Comparison of ENCODE assay signal across 16 cellular contexts in the genomic region with DNA sequence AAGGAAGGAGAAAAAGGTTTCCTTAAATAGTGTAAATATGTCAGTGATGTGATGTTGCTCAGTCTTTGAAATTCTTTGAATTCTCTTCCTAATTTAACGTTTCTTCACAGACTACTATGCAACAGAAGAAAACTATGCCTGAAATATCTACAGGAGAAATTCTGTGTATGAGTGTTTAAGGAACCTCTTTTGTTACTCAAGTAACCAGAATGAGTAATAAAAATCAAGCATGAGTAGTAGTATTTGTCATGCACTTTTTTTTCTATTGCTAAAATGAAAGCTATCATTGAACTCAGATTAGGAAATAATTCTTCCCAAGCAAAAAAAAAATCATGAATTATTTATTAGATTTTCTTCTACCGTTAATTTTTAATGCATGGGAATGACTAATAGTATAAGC. TPM values are rescaled to one million over a fixed set of nuclear protein-coding genes. Genes with fewer than 3 reads are reported as not detected.
DNase-seq lines count a peak whose midpoint lies in the region; ATAC-seq, FAIRE-seq and TF ChIP-seq lines count a peak whose summit lies in the region.
"Had no signal": no experiment of that assay in that cellular context is flagged by ENCODE, and none has a peak within 500 bp of the region (broad histone marks: within the 10 kb centered on the region; RNA-seq: fewer than 3 reads in every experiment).

No MANE protein-coding gene starts in this region.

- H3K36me3 ChIP-seq in BJ (ENCODE audit: control insufficient read depth, insufficient read depth, low read length) (no peaks in the 10 kb centered on the region), GM12878 (ENCODE audit: control insufficient read depth in 2 of 2, insufficient read depth in 2 of 2, low read length in 1 of 2) (no peaks in the 10 kb centered on the region), left lung (no peaks in the 10 kb centered on the region), tibial artery (no peaks in the 10 kb centered on the region)

- SMC1A ChIA-PET in GM12878 (lab: Charles Lee; ENCODE audit: uncharacterized antibody, unreplicated experiment), result interaction anchor here (1.0 to 1.6 kb wide), 2 partner anchors 10 to 32 kb away, joined by 3 to 4 read pairs; partner anchors contain the start of gene LSM11

- no peak for TF ChIP-seq POLR2A in GM12878 (IDR thresholded peaks at IDR 0.05; ENCODE audit: low read depth, low read length)

- intact Hi-C loops in GM12878 (cut with micrococcal nuclease; ENCODE audit: unreplicated experiment) (no loop called here), left lung (cut with DNase I) (loop anchor here in 1 of 2 donors (10.0 kb wide), 1 partner anchor 386 kb away; no protein-coding TSS in a partner anchor), tibial artery (cut with DNase I; ENCODE audit: low total_unique reads) (loop anchor here (5.0 kb wide), 1 partner anchor 759 kb away; no protein-coding TSS in a partner anchor)

- no peak overlapping the region for H3K9ac ChIP-seq in GM12878 (ENCODE audit: control insufficient read depth, insufficient read depth, low read length)

- in situ Hi-C loops in GM12878 (cut with MboI), result no loop called here

- ATAC-seq in GM12878, result peak; percentile 60
- peak; percentile 16 for ATAC-seq in left lung
- no peak for ATAC-seq in HG03378 (IDR thresholded peaks at IDR 0.05; ENCODE audit: unreplicated experiment)
- no peak for ATAC-seq in activated naive CD8-positive, alpha-beta T cell treated with anti-CD3 and anti-CD28 coated beads, Interleukin-2, amount 50 U/mL, for 24 hours
- no peak for ATAC-seq in GM19395 (IDR thresholded peaks at IDR 0.05; ENCODE audit: unreplicated experiment)
- ATAC-seq: GM23338 had no signal

- H3K27me3 ChIP-seq in BJ (ENCODE audit: control insufficient read depth, insufficient read depth, low read length) (no peaks in the 10 kb centered on the region), GM12878 (replicated peaks in 1 of 2; ENCODE audit: control insufficient read depth in 2 of 2, insufficient read depth in 2 of 2, low read length in 1 of 2) (no peaks in the 10 kb centered on the region), left lung (no peaks in the 10 kb centered on the region), tibial artery (no peaks in the 10 kb centered on the region)

- no peak overlapping the region for H3K4me3 ChIP-seq in BJ (ENCODE audit: low read depth, low read length)
- H3K4me3 ChIP-seq in GM12878, result no peak overlapping the region
- H3K4me3 ChIP-seq in left lung, result no peak overlapping the region
- no peak overlapping the region for H3K4me3 ChIP-seq in tibial artery
- H3K4me3 ChIP-seq: GM23338 had no signal

- H3K27ac Mint-ChIP-seq in activated naive CD8-positive, alpha-beta T cell treated with anti-CD3 and anti-CD28 coated beads, Interleukin-2, amount 50 U/mL, for 24 hours, result no peak overlapping the region
- H3K27ac Mint-ChIP-seq: GM23338; T-helper 1 cell treated with Interleukin-12 subunit alpha and Interleukin-12 subunit beta and Interleukin-4 antibody, amounts not matched to agents 30 μg/mL and 1 μg/mL, for 36 hours had no signal

- no peak overlapping the region for H3K4me2 ChIP-seq in GM12878 (ENCODE audit: control insufficient read depth, insufficient read depth)
- H3K4me2 ChIP-seq: GM23338 had no signal

- H3K27ac ChIP-seq in GM12878 (ENCODE audit: control insufficient read depth, insufficient read depth) (no peak overlapping the region), left lung (no peak overlapping the region), tibial artery (no peak overlapping the region)

- H3K4me1 ChIP-seq in GM12878 (ENCODE audit: control insufficient read depth, insufficient read depth, low read length) (no peaks in the 10 kb centered on the region), left lung (no peaks in the 10 kb centered on the region), tibial artery (peaks cover 0 to 17% (median 4%) of the 10 kb centered on the region in 4 donors)

- TF ChIP-seq CTCF in BJ (IDR thresholded peaks at IDR 0.05; ENCODE audit: insufficient read depth, low read depth, low read length), result no peak
- TF ChIP-seq CTCF in GM12878 (IDR thresholded peaks at IDR 0.05 in 2 of 3, conservative IDR thresholded peaks at IDR 0.05 in 1 of 3; ENCODE audit: control insufficient read depth in 2 of 3, extremely low read depth in 1 of 3, insufficient read depth in 1 of 3, low read depth in 3 of 3, low read length in 3 of 3), result no peak
- no peak for TF ChIP-seq CTCF in left lung (IDR thresholded peaks at IDR 0.05)
- no peak for TF ChIP-seq CTCF in tibial artery (IDR thresholded peaks at IDR 0.05)

- H4K20me1 ChIP-seq in GM12878 (ENCODE audit: control insufficient read depth, insufficient read depth), result no peaks in the 10 kb centered on the region

- peak; percentile 23 for FAIRE-seq in GM12878 (lab: Jason Lieb, UNC)

- RAD21 ChIA-PET in GM12878 (lab: Charles Lee; ENCODE audit: unreplicated experiment), result no interaction called here

- POLR2A ChIA-PET in BJ (lab: Charles Lee) (interaction anchor here (0.6 kb wide), 2 partner anchors 21 to 28 kb away, joined by 3 to 9 read pairs; no protein-coding TSS in a partner anchor), GM12878 (lab: Charles Lee) (no interaction called here)

- no peak for TF ChIP-seq RAD21 in GM12878 (IDR thresholded peaks at IDR 0.05; ENCODE audit: insufficient read depth, low read depth, low read length)

- no TSS peak for BruUV-seq in GM12878 (replicated peaks; lab: Mats Ljungman, UMichigan)

- DNase-seq in BJ (ENCODE audit: low read depth) (peak; percentile 67), HS-5 (ENCODE audit: low read depth) (peak; percentile 63), GM12878 (ENCODE audit: low read depth, low spot score) (no peak), left lung (no peak), tibial artery (no peak)
- DNase-seq in activated naive CD8-positive, alpha-beta T cell treated with anti-CD3 and anti-CD28 coated beads, Interleukin-2, amount 50 U/mL, for 24 hours, result no peak
- DNase-seq: activated CD4-positive, alpha-beta T cell treated with anti-CD3 and anti-CD28 coated beads, Interleukin-2, amount 50 U/mL, for 48 hours; activated naive CD4-positive, alpha-beta T cell; NCI-H187 treated with DMSO at 0.1 percent for 48 hours; nucleus accumbens had no signal

- CTCF ChIA-PET in BJ (lab: Yijun Ruan, JAX) (no interaction called here), GM12878 (lab: Yijun Ruan, JAX) (interaction anchor here (1.1 kb wide), 1 partner anchor 279 kb away, joined by 3 read pairs; no protein-coding TSS in a partner anchor)

- H3K4me3 Mint-ChIP-seq in activated naive CD8-positive, alpha-beta T cell treated with anti-CD3 and anti-CD28 coated beads, Interleukin-2, amount 50 U/mL, for 24 hours, result no peak overlapping the region
- H3K4me3 Mint-ChIP-seq: GM23338; T-helper 1 cell treated with Interleukin-12 subunit alpha and Interleukin-12 subunit beta and Interleukin-4 antibody, amounts not matched to agents 30 μg/mL and 1 μg/mL, for 36 hours had no signal

- H3K4me1 Mint-ChIP-seq in activated naive CD8-positive, alpha-beta T cell treated with anti-CD3 and anti-CD28 coated beads, Interleukin-2, amount 50 U/mL, for 24 hours, result no peaks in the 10 kb centered on the region
- H3K4me1 Mint-ChIP-seq: GM23338 had no signal

- no peak for TF ChIP-seq EP300 in GM12878 (IDR thresholded peaks at IDR 0.05; ENCODE audit: borderline replicate concordance in 1 of 2, control insufficient read depth in 1 of 2, low read depth in 2 of 2, low read length in 2 of 2)

- H3K79me2 ChIP-seq in GM12878 (ENCODE audit: control insufficient read depth, insufficient read depth, low read length), result no peaks in the 10 kb centered on the region

- H3K27me3 Mint-ChIP-seq in activated naive CD8-positive, alpha-beta T cell treated with anti-CD3 and anti-CD28 coated beads, Interleukin-2, amount 50 U/mL, for 24 hours, result peaks cover 8% of the 10 kb centered on the region

- H3K9me3 ChIP-seq in GM12878 (replicated peaks; ENCODE audit: control insufficient read depth, insufficient read depth, low read length) (no peaks in the 10 kb centered on the region), left lung (no peaks in the 10 kb centered on the region), tibial artery (no peaks in the 10 kb centered on the region)

- no peaks in the 10 kb centered on the region for H3K9me3 Mint-ChIP-seq in activated naive CD8-positive, alpha-beta T cell treated with anti-CD3 and anti-CD28 coated beads, Interleukin-2, amount 50 U/mL, for 24 hours
- H3K9me3 Mint-ChIP-seq: GM23338; T-helper 1 cell treated with Interleukin-12 subunit alpha and Interleukin-12 subunit beta and Interleukin-4 antibody, amounts not matched to agents 30 μg/mL and 1 μg/mL, for 36 hours had no signal

- WGBS in GM12878 (ENCODE audit: insufficient coverage, insufficient replicate concordance, low lambda C conversion rate, missing lambda C conversion rate), result 6% methylated on average over 2 of the region's 2 CpGs

- no peaks in the 10 kb centered on the region for H3K36me3 Mint-ChIP-seq in activated naive CD8-positive, alpha-beta T cell treated with anti-CD3 and anti-CD28 coated beads, Interleukin-2, amount 50 U/mL, for 24 hours (ENCODE audit: low read depth)

- H2AFZ ChIP-seq in GM12878 (ENCODE audit: control insufficient read depth, low read depth, low read length), result no peak overlapping the region
- H2AFZ ChIP-seq: GM23338 had no signal

RNA-seq across cellular contexts. Expression of gene THG1L, which starts 20.3 kb away (rescaled TPM):
- polyA plus RNA-seq in BJ (2011; rRNA removed) (22.7 and 29.5 TPM in 2 replicates), GM12878 (2011; rRNA removed) (54.8 and 55.7 TPM in 2 replicates), GM12878 (2014; fragmentation: Illumina TruSeq; extraction: Trizol) (32.8 and 33.5 TPM in 2 replicates), GM12878 (2014; fragmentation: Nextera tagmentation; extraction: Ambion mirVana) (10 to 100 TPM; 37.2 to 58.0 TPM), GM12878 (2014; rRNA removed) (34.0 and 35.4 TPM in 2 replicates), GM12878 (2016; fragmentation: Nextera tagmentation; extraction: Ambion mirVana) (10 to 100 TPM; 25.5 to 26.9 TPM)
- 19.0 and 24.7 TPM in 2 replicates for polyA minus RNA-seq in BJ (2011; rRNA and poly(A)+ RNA removed)
- total RNA-seq in GM12878 (2013; cell fraction: nucleolus; rRNA removed), result 16.9 and 19.6 TPM in 2 replicates
- total RNA-seq in GM12878 (2014; rRNA removed) (26.2 and 36.5 TPM in 2 replicates), GM12878 (2014; rRNA removed; fragmentation: Illumina TruSeq; extraction: Trizol) (38.6 and 40.7 TPM in 2 replicates), GM12878 (2021) (24.8 and 26.5 TPM in 2 replicates), left lung (1 to 10 TPM; 8.8 to 9.4 TPM)
- 14.9 TPM for polyA plus RNA-seq in GM12878 (2011; ENCODE audit: low read depth)
- 36.0 and 46.6 TPM in 2 replicates for polyA plus RNA-seq in GM12878 (2011; cell fraction: cytosol; rRNA removed)
- polyA plus RNA-seq in GM12878 (2011; cell fraction: nucleus; rRNA removed), result 20.5 and 27.5 TPM in 2 replicates
- 24.6 and 29.2 TPM in 2 replicates for polyA plus RNA-seq in GM12878 (2012)
- polyA minus RNA-seq in GM12878 (2011; rRNA and poly(A)+ RNA removed), result 61.8 and 77.6 TPM in 2 replicates
- 17.1 and 17.8 TPM in 2 replicates for polyA minus RNA-seq in GM12878 (2011; cell fraction: cytosol; rRNA and poly(A)+ RNA removed)
- polyA minus RNA-seq in GM12878 (2011; cell fraction: nucleus; rRNA and poly(A)+ RNA removed), result 10.0 and 15.5 TPM in 2 replicates

RNA-seq across cellular contexts. Expression of gene LSM11, which starts 32.6 kb away (rescaled TPM):
- polyA plus RNA-seq in BJ (2011; rRNA removed), result 2.4 and 3.2 TPM in 2 replicates
- 2.1 and 2.8 TPM in 2 replicates for polyA minus RNA-seq in BJ (2011; rRNA and poly(A)+ RNA removed)
- total RNA-seq in GM12878 (2013; cell fraction: nucleolus; rRNA removed), result 5.6 and 5.8 TPM in 2 replicates
- total RNA-seq in GM12878 (2014; rRNA removed), result 5.5 and 6.9 TPM in 2 replicates
- total RNA-seq in GM12878 (2014; rRNA removed; fragmentation: Illumina TruSeq; extraction: Trizol), result 5.3 and 6.0 TPM in 2 replicates
- 6.0 TPM in 2 replicates for total RNA-seq in GM12878 (2021)
- 1.4 TPM for polyA plus RNA-seq in GM12878 (2011; ENCODE audit: low read depth)
- 8.5 and 11.2 TPM in 2 replicates for polyA plus RNA-seq in GM12878 (2011; rRNA removed)
- polyA plus RNA-seq in GM12878 (2011; cell fraction: cytosol; rRNA removed), result 3.9 and 4.2 TPM in 2 replicates
- polyA plus RNA-seq in GM12878 (2011; cell fraction: nucleus; rRNA removed), result 6.9 and 7.1 TPM in 2 replicates
- polyA plus RNA-seq in GM12878 (2012), result 1.9 and 2.0 TPM in 2 replicates
- 4.9 and 6.0 TPM in 2 replicates for polyA plus RNA-seq in GM12878 (2014; fragmentation: Illumina TruSeq; extraction: Trizol)
- 1 to 10 TPM; 1.5 to 2.1 TPM for polyA plus RNA-seq in GM12878 (2014; fragmentation: Nextera tagmentation; extraction: Ambion mirVana)
- polyA plus RNA-seq in GM12878 (2014; rRNA removed), result 3.5 and 3.8 TPM in 2 replicates
- 1 to 10 TPM in 1 of 2 experiments, under 1 TPM in 1; 0.71 to 1.5 TPM for polyA plus RNA-seq in GM12878 (2016; fragmentation: Nextera tagmentation; extraction: Ambion mirVana)
- 6.9 and 7.6 TPM in 2 replicates for polyA minus RNA-seq in GM12878 (2011; rRNA and poly(A)+ RNA removed)
- polyA minus RNA-seq in GM12878 (2011; cell fraction: cytosol; rRNA and poly(A)+ RNA removed), result 2.8 and 2.9 TPM in 2 replicates
- polyA minus RNA-seq in GM12878 (2011; cell fraction: nucleus; rRNA and poly(A)+ RNA removed), result 2.2 and 2.6 TPM in 2 replicates
- total RNA-seq in left lung, result 1 to 10 TPM; 3.0 to 3.2 TPM

RNA-seq across cellular contexts. Expression of gene C5orf52, which starts 39.6 kb away (rescaled TPM):
- polyA plus RNA-seq in BJ (2011; rRNA removed), result not detected in 2 replicates
- not detected in 2 replicates for polyA minus RNA-seq in BJ (2011; rRNA and poly(A)+ RNA removed)
- total RNA-seq in GM12878 (2013; cell fraction: nucleolus; rRNA removed), result not detected in 2 replicates
- not detected in 2 replicates for total RNA-seq in GM12878 (2014; rRNA removed)
- total RNA-seq in GM12878 (2014; rRNA removed; fragmentation: Illumina TruSeq; extraction: Trizol), result not detected in 2 replicates
- total RNA-seq in GM12878 (2021), result not detected in 2 replicates
- not detected for polyA plus RNA-seq in GM12878 (2011; ENCODE audit: low read depth)
- polyA plus RNA-seq in GM12878 (2011; rRNA removed), result not detected in 2 replicates
- polyA plus RNA-seq in GM12878 (2011; cell fraction: cytosol; rRNA removed), result not detected in 2 replicates
- not detected in 2 replicates for polyA plus RNA-seq in GM12878 (2011; cell fraction: nucleus; rRNA removed)
- not detected in 2 replicates for polyA plus RNA-seq in GM12878 (2012)
- not detected in 2 replicates for polyA plus RNA-seq in GM12878 (2014; fragmentation: Illumina TruSeq; extraction: Trizol)
- not detected for polyA plus RNA-seq in GM12878 (2014; fragmentation: Nextera tagmentation; extraction: Ambion mirVana)
- polyA plus RNA-seq in GM12878 (2014; rRNA removed), result not detected in 2 replicates
- polyA plus RNA-seq in GM12878 (2016; fragmentation: Nextera tagmentation; extraction: Ambion mirVana), result not detected
- polyA minus RNA-seq in GM12878 (2011; rRNA and poly(A)+ RNA removed), result not detected in 2 replicates
- polyA minus RNA-seq in GM12878 (2011; cell fraction: cytosol; rRNA and poly(A)+ RNA removed), result not detected in 2 replicates
- not detected in 2 replicates for polyA minus RNA-seq in GM12878 (2011; cell fraction: nucleus; rRNA and poly(A)+ RNA removed)
- total RNA-seq in left lung, result not detected
- total RNA-seq: dermis microvascular lymphatic vessel endothelial cell, GM23338, lower leg skin had no signal
- polyA plus RNA-seq: GM23338 had no signal

RNA-seq across cellular contexts. Expression of gene SOX30, which starts 58.6 kb away (rescaled TPM):
- polyA plus RNA-seq in BJ (2011; rRNA removed) (0.07 TPM in 2 replicates), GM12878 (2011; rRNA removed) (0.06 and 0.11 TPM in 2 replicates), GM12878 (2014; fragmentation: Illumina TruSeq; extraction: Trizol) (0.10 TPM in 1 of 2 replicates, not detected in the other), GM12878 (2014; fragmentation: Nextera tagmentation; extraction: Ambion mirVana) (under 1 TPM; 0.06 to 0.07 TPM), GM12878 (2014; rRNA removed) (0.08 TPM in 1 of 2 replicates, not detected in the other), GM12878 (2016; fragmentation: Nextera tagmentation; extraction: Ambion mirVana) (under 1 TPM; 0.09 to 0.32 TPM)
- 0.19 TPM in 1 of 2 replicates, not detected in the other for polyA minus RNA-seq in BJ (2011; rRNA and poly(A)+ RNA removed)
- 0.17 and 0.31 TPM in 2 replicates for total RNA-seq in GM12878 (2013; cell fraction: nucleolus; rRNA removed)
- total RNA-seq in GM12878 (2014; rRNA removed) (0.11 TPM in 1 of 2 replicates, not detected in the other), GM12878 (2014; rRNA removed; fragmentation: Illumina TruSeq; extraction: Trizol) (0.09 TPM in 1 of 2 replicates, not detected in the other), GM12878 (2021) (0.11 and 0.13 TPM in 2 replicates), left lung (under 1 TPM in 1 of 2 donors, not detected in 1; 0.15 TPM)
- not detected for polyA plus RNA-seq in GM12878 (2011; ENCODE audit: low read depth)
- polyA plus RNA-seq in GM12878 (2011; cell fraction: cytosol; rRNA removed), result 0.07 TPM in 2 replicates
- polyA plus RNA-seq in GM12878 (2011; cell fraction: nucleus; rRNA removed), result not detected in 2 replicates
- 0.04 and 0.07 TPM in 2 replicates for polyA plus RNA-seq in GM12878 (2012)
- 0.22 and 0.26 TPM in 2 replicates for polyA minus RNA-seq in GM12878 (2011; rRNA and poly(A)+ RNA removed)
- polyA minus RNA-seq in GM12878 (2011; cell fraction: cytosol; rRNA and poly(A)+ RNA removed), result not detected in 2 replicates
- polyA minus RNA-seq in GM12878 (2011; cell fraction: nucleus; rRNA and poly(A)+ RNA removed), result 0.12 TPM in 1 of 2 replicates, not detected in the other
- total RNA-seq: dermis microvascular lymphatic vessel endothelial cell had no signal

Comparison
In these comparisons a context has a peak if more than half of its experiments do, and no peak if none do; other contexts are left out.
1. DNase-seq: peak in BJ (single experiment) and HS-5 (single experiment); none in GM12878 (single experiment), left lung (0 of 2), tibial artery (0 of 2) and activated naive CD8-positive, alpha-beta T cell treated with anti-CD3 and anti-CD28 coated beads, Interleukin-2, amount 50 U/mL, for 24 hours (single experiment).
2. ATAC-seq: peak in GM12878 (single experiment) and left lung (single experiment); none in HG03378 (single experiment), activated naive CD8-positive, alpha-beta T cell treated with anti-CD3 and anti-CD28 coated beads, Interleukin-2, amount 50 U/mL, for 24 hours (single experiment) and GM19395 (single experiment).